Comparison of ENCODE assay signal across 20 cellular contexts in genomic region chr18:42131044-42131939, GRCh38.
DNase-seq lines count a peak whose midpoint lies in the region; ATAC-seq and TF ChIP-seq lines count a peak whose summit lies in the region.
"Had no signal": no experiment of that assay in that cellular context is flagged by ENCODE, and none has a peak within 500 bp of the region (broad histone marks: within the 10 kb centered on the region; RNA-seq: fewer than 3 reads in every experiment).

No MANE protein-coding gene starts in this region.

- peak overlapping the region; percentile 17 for H3K4me3 ChIP-seq in endocrine pancreas (ENCODE audit: control insufficient read depth, insufficient read depth, low read length)
- H3K4me3 ChIP-seq: A549, breast epithelium, GM23248, thoracic aorta had no signal

- H3K4me3 Mint-ChIP-seq in type B pancreatic cell, result peak overlapping the region; percentile 57
- no peak overlapping the region for H3K4me3 Mint-ChIP-seq in naive thymus-derived CD8-positive, alpha-beta T cell
- H3K4me3 Mint-ChIP-seq: activated naive CD8-positive, alpha-beta T cell treated with anti-CD3 and anti-CD28 coated beads, Interleukin-2, amount 50 U/mL, for 24 hours; activated T-helper 1 cell treated with anti-CD3 and anti-CD28 coated beads, Interleukin-12 subunit alpha, Interleukin-12 subunit beta, Interleukin-2, Interleukin-4 antibody, amounts not matched to agents 30 ng/mL and 10 ng/mL and 1 ng/mL, durations not matched to agents 14 hours and 24 hours and 36 hours; memory B cell; stimulated activated memory B cell treated with anti-CD40 and anti-IgM and Interleukin-4, amounts not matched to agents 10 μg/mL and 1 μg/mL and 100 μg/mL, for 72 hours had no signal

- DNase-seq in NCI-H524 (lab: John Stamatoyannopoulos, UW) (peak; percentile 44 to 55), NCI-H524 treated with DMSO at 0.1 percent for 48 hours (lab: John Stamatoyannopoulos, UW) (no peak), NCI-H510A (lab: John Stamatoyannopoulos, UW) (peak; percentile 19), type B pancreatic cell (ENCODE audit: extremely low spot score, unreplicated experiment) (no peak)
- no peak for DNase-seq in naive thymus-derived CD8-positive, alpha-beta T cell
- no peak for DNase-seq in stimulated activated CD8-positive, alpha-beta memory T cell treated with anti-CD3 and anti-CD28 coated beads, Interleukin-4, amount 100 ng/mL, for 48 hours
- DNase-seq: activated CD8-positive, alpha-beta memory T cell treated with anti-CD3 and anti-CD28 coated beads for 24 hours; activated naive CD8-positive, alpha-beta T cell treated with anti-CD3 and anti-CD28 coated beads, Interleukin-2, amount 50 U/mL, for 24 hours; C1 segment of cervical spinal cord; GM23248; stimulated activated CD4-positive, alpha-beta T cell treated with anti-CD3 and anti-CD28 coated beads, Interleukin-15, amount 100 ng/mL, for 24 hours; T-helper 2 cell had no signal

- peaks cover 12% of the 10 kb centered on the region for H3K4me1 Mint-ChIP-seq in type B pancreatic cell (ENCODE audit: unreplicated experiment)
- no peaks in the 10 kb centered on the region for H3K4me1 Mint-ChIP-seq in naive thymus-derived CD8-positive, alpha-beta T cell
- H3K4me1 Mint-ChIP-seq: activated naive CD8-positive, alpha-beta T cell treated with anti-CD3 and anti-CD28 coated beads, Interleukin-2, amount 50 U/mL, for 24 hours; memory B cell; stimulated activated memory B cell treated with anti-CD40 and anti-IgM and Interleukin-4, amounts not matched to agents 10 μg/mL and 1 μg/mL and 100 μg/mL, for 72 hours had no signal

- TF ChIP-seq CTCF in type B pancreatic cell (conservative IDR thresholded peaks at IDR 0.05), result no peak

- H3K4me1 ChIP-seq in endocrine pancreas (ENCODE audit: control insufficient read depth, insufficient read depth, low read length), result no peaks in the 10 kb centered on the region
- H3K4me1 ChIP-seq: A549, breast epithelium had no signal

- H3K27ac Mint-ChIP-seq in type B pancreatic cell, result peak overlapping the region; percentile 36
- H3K27ac Mint-ChIP-seq in naive thymus-derived CD8-positive, alpha-beta T cell, result no peak overlapping the region
- H3K27ac Mint-ChIP-seq: activated naive CD8-positive, alpha-beta T cell treated with anti-CD3 and anti-CD28 coated beads, Interleukin-2, amount 50 U/mL, for 24 hours; activated T-helper 1 cell treated with anti-CD3 and anti-CD28 coated beads, Interleukin-12 subunit alpha, Interleukin-12 subunit beta, Interleukin-2, Interleukin-4 antibody, amounts not matched to agents 30 ng/mL and 10 ng/mL and 1 ng/mL, durations not matched to agents 14 hours and 24 hours and 36 hours; memory B cell; stimulated activated memory B cell treated with anti-CD40 and anti-IgM and Interleukin-4, amounts not matched to agents 10 μg/mL and 1 μg/mL and 100 μg/mL, for 72 hours had no signal

- H3K9me3 ChIP-seq in endocrine pancreas (ENCODE audit: control insufficient read depth, low read length), result no peaks in the 10 kb centered on the region
- H3K9me3 ChIP-seq: A549, breast epithelium, thoracic aorta had no signal

- no peaks in the 10 kb centered on the region for H3K27me3 ChIP-seq in endocrine pancreas (ENCODE audit: control insufficient read depth, insufficient read depth, low read length)
- H3K27me3 ChIP-seq: breast epithelium had no signal

- ATAC-seq in HG03439 (IDR thresholded peaks at IDR 0.05; ENCODE audit: unreplicated experiment), result no peak
- ATAC-seq in naive thymus-derived CD8-positive, alpha-beta T cell, result no peak
- ATAC-seq: A549; activated naive CD8-positive, alpha-beta T cell treated with anti-CD3 and anti-CD28 coated beads, Interleukin-2, amount 50 U/mL, for 24 hours; stimulated activated memory B cell treated with anti-CD40 and anti-IgM and Interleukin-4, amounts not matched to agents 10 μg/mL and 1 μg/mL and 100 μg/mL, for 72 hours had no signal

- POLR2A ChIA-PET in naive thymus-derived CD8-positive, alpha-beta T cell (lab: Charles Lee), result no interaction called here

- no peaks in the 10 kb centered on the region for H3K36me3 ChIP-seq in endocrine pancreas (ENCODE audit: control insufficient read depth, insufficient read depth, low read length)
- H3K36me3 ChIP-seq: breast epithelium, thoracic aorta had no signal

- H3K36me3 Mint-ChIP-seq in type B pancreatic cell, result no peaks in the 10 kb centered on the region
- H3K36me3 Mint-ChIP-seq in naive thymus-derived CD8-positive, alpha-beta T cell, result peaks cover 0 to 3% (median 0%) of the 10 kb centered on the region in 3 donors
- H3K36me3 Mint-ChIP-seq: memory B cell; stimulated activated memory B cell treated with anti-CD40 and anti-IgM and Interleukin-4, amounts not matched to agents 10 μg/mL and 1 μg/mL and 100 μg/mL, for 72 hours had no signal

- no peaks in the 10 kb centered on the region for H3K9me3 Mint-ChIP-seq in type B pancreatic cell
- H3K9me3 Mint-ChIP-seq in naive thymus-derived CD8-positive, alpha-beta T cell, result peaks cover 0 to 5% (median 0%) of the 10 kb centered on the region in 9 donors
- H3K9me3 Mint-ChIP-seq: activated naive CD8-positive, alpha-beta T cell treated with anti-CD3 and anti-CD28 coated beads, Interleukin-2, amount 50 U/mL, for 24 hours; activated T-helper 1 cell treated with anti-CD3 and anti-CD28 coated beads, Interleukin-12 subunit alpha, Interleukin-12 subunit beta, Interleukin-2, Interleukin-4 antibody, amounts not matched to agents 30 ng/mL and 10 ng/mL and 1 ng/mL, durations not matched to agents 14 hours and 24 hours and 36 hours; stimulated activated memory B cell treated with anti-CD40 and anti-IgM and Interleukin-4, amounts not matched to agents 10 μg/mL and 1 μg/mL and 100 μg/mL, for 72 hours had no signal

- no peak overlapping the region for H3K9ac ChIP-seq in endocrine pancreas (ENCODE audit: control insufficient read depth, insufficient read depth, low read length)
- H3K9ac ChIP-seq: GM23248 had no signal

- no peaks in the 10 kb centered on the region for H3K27me3 Mint-ChIP-seq in type B pancreatic cell
- peaks cover 0 to 2% (median 1%) of the 10 kb centered on the region in 5 donors for H3K27me3 Mint-ChIP-seq in naive thymus-derived CD8-positive, alpha-beta T cell
- H3K27me3 Mint-ChIP-seq: stimulated activated memory B cell treated with anti-CD40 and anti-IgM and Interleukin-4, amounts not matched to agents 10 μg/mL and 1 μg/mL and 100 μg/mL, for 72 hours had no signal

Comparison
In these comparisons a context has a peak if more than half of its experiments do, and no peak if none do; other contexts are left out.
1. DNase-seq: peak in NCI-H524 (2 of 2) and NCI-H510A (single experiment); none in NCI-H524 treated with DMSO at 0.1 percent for 48 hours (single experiment), type B pancreatic cell (single experiment), naive thymus-derived CD8-positive, alpha-beta T cell (0 of 10) and stimulated activated CD8-positive, alpha-beta memory T cell treated with anti-CD3 and anti-CD28 coated beads, Interleukin-4, amount 100 ng/mL, for 48 hours (single experiment).